Comparison of ENCODE assay signal across 6 cellular contexts in the genomic region with DNA sequence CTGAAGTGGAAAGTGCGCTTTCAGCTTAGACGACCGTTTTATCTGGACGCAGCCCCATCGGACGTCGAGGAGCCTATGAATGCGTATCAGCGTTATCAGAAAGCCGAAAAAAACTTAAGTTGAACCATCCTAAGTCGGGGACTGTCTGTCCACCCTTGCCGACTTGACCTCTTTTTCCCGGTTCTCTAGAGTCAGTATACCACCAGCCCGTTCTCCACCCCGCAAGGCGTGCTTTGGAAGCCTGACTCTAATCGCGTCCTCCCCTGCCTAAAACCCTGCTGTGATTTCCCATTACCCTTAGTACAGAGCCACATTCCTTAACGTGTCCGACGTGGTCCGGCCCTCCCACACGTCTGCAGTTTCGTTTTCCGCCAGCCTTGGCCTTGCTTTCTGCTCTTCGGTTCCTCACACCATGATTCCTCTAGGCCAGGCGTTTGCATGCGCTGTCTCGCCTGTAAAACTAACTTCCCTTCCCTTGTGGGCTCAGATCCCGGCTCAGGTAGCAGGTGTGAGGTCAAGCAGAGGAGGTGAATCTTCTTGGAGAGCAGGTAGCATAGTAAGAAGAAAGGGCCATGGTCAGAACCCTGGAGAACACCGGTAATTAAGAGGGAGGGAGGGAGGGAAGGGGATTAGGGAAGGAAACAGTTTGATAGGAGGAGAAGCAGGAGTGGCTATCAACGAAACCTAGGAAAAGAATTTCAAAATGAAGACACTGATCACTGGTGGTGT. TPM values are rescaled to one million over a fixed set of nuclear protein-coding genes. Genes with fewer than 3 reads are reported as not detected.
DNase-seq lines count a peak whose midpoint lies in the region; ATAC-seq and TF ChIP-seq lines count a peak whose summit lies in the region.

No MANE protein-coding gene starts in this region.

- H3K4me1 Mint-ChIP-seq in dendritic cell treated with granulocyte-macrophage colony-stimulating factor and Interleukin-4, amounts not matched to agents 40 ng/mL and 50 ng/mL, for 4 days (ENCODE audit: low read depth): peaks cover 47% of the 10 kb centered on the region

- H3K79me2 ChIP-seq in DND-41 (ENCODE audit: insufficient read depth, low read length) (peaks cover 40% of the 10 kb centered on the region), trophoblast cell (ENCODE audit: control insufficient read depth, insufficient read depth, low read length, poor library complexity) (peaks cover 8% of the 10 kb centered on the region)

- no CpG with 5 or more reads among the region's 32 CpGs for WGBS in trophoblast cell (ENCODE audit: extremely low coverage, insufficient coverage, insufficient read length)

- peak overlapping the region; percentile 99 for H4K8ac ChIP-seq in trophoblast cell (ENCODE audit: low read depth, low read length)

- H3K4me2 ChIP-seq in DND-41 (ENCODE audit: insufficient read depth, low read length): peak overlapping the region; percentile 96
- H3K4me2 ChIP-seq in trophoblast cell (ENCODE audit: low read length): peak overlapping the region; percentile 93

- peaks cover 25% of the 10 kb centered on the region for H4K20me1 ChIP-seq in DND-41 (ENCODE audit: insufficient read depth, low read length)

- peaks cover 4% of the 10 kb centered on the region for H3K27me3 ChIP-seq in DND-41 (ENCODE audit: insufficient read depth, low read length, poor library complexity)
- no peaks in the 10 kb centered on the region for H3K27me3 ChIP-seq in trophoblast cell (ENCODE audit: insufficient read depth, low read length)

- H2BK12ac ChIP-seq in trophoblast cell (ENCODE audit: low read length): no peak overlapping the region

- H3K79me1 ChIP-seq in trophoblast cell (ENCODE audit: low read length): peaks cover 4% of the 10 kb centered on the region

- H3K9me3 ChIP-seq in DND-41 (ENCODE audit: insufficient read depth, low read length, severe bottlenecking) (no peaks in the 10 kb centered on the region), trophoblast cell (ENCODE audit: insufficient read depth, low read depth, low read length) (no peaks in the 10 kb centered on the region)

- intact Hi-C loops in dendritic cell treated with granulocyte-macrophage colony-stimulating factor and Interleukin-4, amounts not matched to agents 40 ng/mL and 50 ng/mL, for 4 days (cut with micrococcal nuclease): loop anchor here (10.0 kb wide), 1 partner anchor 155 kb away; the partner anchor contains the start of gene AGO3

- H3K4me1 ChIP-seq in DND-41 (ENCODE audit: insufficient read depth, low read length) (peaks cover 37% of the 10 kb centered on the region), trophoblast cell (ENCODE audit: control insufficient read depth in 1 of 2, insufficient read depth in 2 of 2, low read length in 2 of 2) (peaks cover 4 to 9% of the 10 kb centered on the region in 2 experiments)

- TF ChIP-seq CTCF in DND-41 (IDR thresholded peaks at IDR 0.05; ENCODE audit: borderline replicate concordance, extremely low read depth, low read length, poor library complexity, severe bottlenecking): no peak

- H3K4me3 ChIP-seq in DND-41 (ENCODE audit: low read depth in 1 of 2, low read length in 2 of 2) (peak overlapping the region; percentile 65 to 85), trophoblast cell (ENCODE audit: low read depth, low read length) (peak overlapping the region; percentile 97)

- peak overlapping the region; percentile 34 for H2BK120ac ChIP-seq in trophoblast cell (ENCODE audit: insufficient read depth, low read length, poor library complexity)

- peak overlapping the region; percentile 78 for H3K27ac ChIP-seq in DND-41 (ENCODE audit: low read length)
- no peak overlapping the region for H3K27ac ChIP-seq in trophoblast cell (ENCODE audit: low read depth, low read length)

- peak overlapping the region; percentile 88 for H4K91ac ChIP-seq in trophoblast cell (ENCODE audit: low read depth, low read length)

- peak overlapping the region; percentile 87 for H3K14ac ChIP-seq in trophoblast cell (ENCODE audit: low read length)

- H2AFZ ChIP-seq in DND-41 (ENCODE audit: low read depth, low read length) (peak overlapping the region; percentile 96), trophoblast cell (ENCODE audit: insufficient read depth, low read length, poor library complexity) (peak overlapping the region; percentile 90)

- no peak overlapping the region for H2BK5ac ChIP-seq in trophoblast cell (ENCODE audit: low read depth, low read length, poor library complexity)

- peak overlapping the region; percentile 82 for H3K4me3 Mint-ChIP-seq in dendritic cell treated with granulocyte-macrophage colony-stimulating factor and Interleukin-4, amounts not matched to agents 40 ng/mL and 50 ng/mL, for 4 days

- peak overlapping the region; percentile 84 for H4K12ac ChIP-seq in trophoblast cell (ENCODE audit: low read depth, low read length)

- peak; percentile 33; the same call in 1 of the 3 replicates for ATAC-seq in DND-41 (ENCODE audit: insufficient read depth, low read depth)
- ATAC-seq in HG03432 (IDR thresholded peaks at IDR 0.05; ENCODE audit: unreplicated experiment): no peak

- no peaks in the 10 kb centered on the region for H3K9me3 Mint-ChIP-seq in dendritic cell treated with granulocyte-macrophage colony-stimulating factor and Interleukin-4, amounts not matched to agents 40 ng/mL and 50 ng/mL, for 4 days

- DNase-seq in DND-41: peak; percentile 43
- DNase-seq in Kasumi-1 (lab: John Stamatoyannopoulos, UW): peak; percentile 10 to 20
- peak; percentile 42 to 48 for DNase-seq in trophoblast cell
- no peak for DNase-seq in midbrain (lab: John Stamatoyannopoulos, UW)

- H3K36me3 Mint-ChIP-seq in dendritic cell treated with granulocyte-macrophage colony-stimulating factor and Interleukin-4, amounts not matched to agents 40 ng/mL and 50 ng/mL, for 4 days (ENCODE audit: low read depth): peaks cover 57% of the 10 kb centered on the region

- H3K9ac ChIP-seq in DND-41 (ENCODE audit: low read depth, low read length) (peak overlapping the region; percentile 83), trophoblast cell (ENCODE audit: low read length) (peak overlapping the region; percentile 65)

- H3K36me3 ChIP-seq in DND-41 (ENCODE audit: insufficient read depth, low read length): peaks cover 41% of the 10 kb centered on the region
- peaks cover 34 to 36% of the 10 kb centered on the region in 2 experiments for H3K36me3 ChIP-seq in trophoblast cell (ENCODE audit: control insufficient read depth in 1 of 2, insufficient read depth in 2 of 2, low read length in 2 of 2)

- H3K23ac ChIP-seq in trophoblast cell (ENCODE audit: low read length): peak overlapping the region; percentile 5

- H3K27ac Mint-ChIP-seq in dendritic cell treated with granulocyte-macrophage colony-stimulating factor and Interleukin-4, amounts not matched to agents 40 ng/mL and 50 ng/mL, for 4 days: peak overlapping the region; percentile 92

- H3K4ac ChIP-seq in trophoblast cell (ENCODE audit: low read depth, low read length): peak overlapping the region; percentile 31

- peak overlapping the region; percentile 58 for H2AK5ac ChIP-seq in trophoblast cell (ENCODE audit: low read length)

- H3K18ac ChIP-seq in trophoblast cell (ENCODE audit: low read length): peak overlapping the region; percentile 93

- peaks cover 7% of the 10 kb centered on the region for H3K27me3 Mint-ChIP-seq in dendritic cell treated with granulocyte-macrophage colony-stimulating factor and Interleukin-4, amounts not matched to agents 40 ng/mL and 50 ng/mL, for 4 days

RNA-seq across cellular contexts. Expression of gene ADPRS, which starts 0.9 kb away (rescaled TPM):
- 14.7 and 16.2 TPM in 2 replicates for polyA plus RNA-seq in trophoblast cell (2013)

RNA-seq across cellular contexts. Expression of gene TEKT2, which starts 5.7 kb away (rescaled TPM):
- polyA plus RNA-seq in trophoblast cell (2013): 0.36 and 0.49 TPM in 2 replicates

RNA-seq across cellular contexts. Expression of gene COL8A2, which starts 35.5 kb away (rescaled TPM):
- polyA plus RNA-seq in trophoblast cell (2013): 0.25 and 0.27 TPM in 2 replicates

RNA-seq across cellular contexts. Expression of gene TRAPPC3, which starts 59.7 kb away (rescaled TPM):
- 62.9 and 66.9 TPM in 2 replicates for polyA plus RNA-seq in trophoblast cell (2013)
